Comparison of ENCODE assay signal across 8 cellular contexts in genomic region chr6:28349344-28349891, GRCh38. TPM values are rescaled to one million over a fixed set of nuclear protein-coding genes. Genes with fewer than 3 reads are reported as not detected.
A peak's percentile ranks its signal among the peaks of the same experiment; 100 is the strongest.
DNase-seq lines count a peak whose midpoint lies in the region; ATAC-seq, FAIRE-seq and TF ChIP-seq lines count a peak whose summit lies in the region.

No MANE protein-coding gene starts in this region.

- H3K27ac Mint-ChIP-seq in endodermal cell (peak overlapping the region; percentile 95), osteocyte (ENCODE audit: unreplicated experiment) (peak overlapping the region; percentile 89)

- H3K27me3 Mint-ChIP-seq in endodermal cell (ENCODE audit: insufficient read depth) (peaks cover 23% of the 10 kb centered on the region), osteocyte (ENCODE audit: unreplicated experiment) (peaks cover 35% of the 10 kb centered on the region)

- H3K36me3 Mint-ChIP-seq in endodermal cell (ENCODE audit: low read depth) (peaks cover 13% of the 10 kb centered on the region), osteocyte (ENCODE audit: unreplicated experiment) (no peaks in the 10 kb centered on the region)

- no peak for FAIRE-seq in GM12892 (lab: Jason Lieb, UNC)

- peak overlapping the region; percentile 98 for H3K4me3 ChIP-seq in endodermal cell (ENCODE audit: low read length)

- H3K4me3 Mint-ChIP-seq in endodermal cell, result peak overlapping the region; percentile 98
- H3K4me3 Mint-ChIP-seq in osteocyte (ENCODE audit: unreplicated experiment), result peak overlapping the region; percentile 95

- DNase-seq in endodermal cell (no peak), osteocyte (ENCODE audit: extremely low spot score, unreplicated experiment) (no peak), GM12892 (ENCODE audit: insufficient read length) (no peak), NCI-H345 treated with DMSO at 0.1 percent for 48 hours (lab: John Stamatoyannopoulos, UW; ENCODE audit: unreplicated experiment) (no peak)

- H3K9me3 Mint-ChIP-seq in endodermal cell (peaks cover 4% of the 10 kb centered on the region), osteocyte (ENCODE audit: unreplicated experiment) (no peaks in the 10 kb centered on the region)

- ATAC-seq in GM18867 (IDR thresholded peaks at IDR 0.05; ENCODE audit: unreplicated experiment) (peak; percentile 6), GM21717 (IDR thresholded peaks at IDR 0.05; ENCODE audit: unreplicated experiment) (no peak), HG03159 (IDR thresholded peaks at IDR 0.05; ENCODE audit: unreplicated experiment) (no peak)

- TF ChIP-seq POLR2A in GM12892 (IDR thresholded peaks at IDR 0.05; ENCODE audit: low read depth, low read length), result no peak

- H3K9ac ChIP-seq in endodermal cell (ENCODE audit: extremely low read depth, low read length, poor library complexity, severe bottlenecking), result peak overlapping the region; percentile 72

- peaks cover 15% of the 10 kb centered on the region for H3K27me3 ChIP-seq in endodermal cell (ENCODE audit: control insufficient read depth, insufficient read depth, low read length, poor library complexity, severe bottlenecking)

- H3K36me3 ChIP-seq in KOPT-K1 (ENCODE audit: insufficient read depth, low read length) (no peaks in the 10 kb centered on the region; the same call in 1 of the 2 replicates), endodermal cell (ENCODE audit: control insufficient read depth, insufficient read depth, low read length) (peaks cover 8% of the 10 kb centered on the region)

- no peaks in the 10 kb centered on the region for H3K9me3 ChIP-seq in KOPT-K1 (ENCODE audit: insufficient read depth, low read length, poor library complexity, severe bottlenecking)
- peaks cover 16% of the 10 kb centered on the region for H3K9me3 ChIP-seq in endodermal cell (ENCODE audit: control insufficient read depth, low read length)

- peak overlapping the region; percentile 76 for H3K27ac ChIP-seq in KOPT-K1 (ENCODE audit: low read depth, low read length, poor library complexity, severe bottlenecking)
- no peak overlapping the region for H3K27ac ChIP-seq in endodermal cell (ENCODE audit: low read depth, low read length)

- H3K4me1 Mint-ChIP-seq in endodermal cell, result peaks cover 17% of the 10 kb centered on the region
- peaks cover 28% of the 10 kb centered on the region for H3K4me1 Mint-ChIP-seq in osteocyte (ENCODE audit: unreplicated experiment)

- TF ChIP-seq CTCF in endodermal cell (conservative IDR thresholded peaks at IDR 0.05) (no peak), osteocyte (IDR thresholded peaks at IDR 0.05) (no peak)

- 1 to 2% methylated on average over 4 to 8 of the region's 9 CpGs for WGBS in endodermal cell (ENCODE audit: insufficient coverage in 1 of 2, insufficient read length in 1 of 2), 2 experiments

- H3K4me1 ChIP-seq in endodermal cell (ENCODE audit: control insufficient read depth, insufficient read depth, low read length), result no peaks in the 10 kb centered on the region

RNA-seq across cellular contexts. Expression of gene ZKSCAN3, which starts 0.3 kb away (rescaled TPM):
- 10 to 100 TPM; 10.1 to 11.4 TPM for total RNA-seq in endodermal cell
- polyA plus RNA-seq in endodermal cell (2013, experiment 1 of 2), result 8.2 TPM
- 6.0 TPM for polyA plus RNA-seq in endodermal cell (2013, experiment 2 of 2)
- 6.2 and 7.3 TPM in 2 replicates for total RNA-seq in osteocyte
- 3.2 TPM for polyA plus RNA-seq in GM12892 (2012; ENCODE audit: missing spikeins)

RNA-seq across cellular contexts. Expression of gene ZSCAN31, which starts 13.5 kb away (rescaled TPM):
- total RNA-seq in endodermal cell (1 to 10 TPM; 1.7 to 4.7 TPM), osteocyte (4.1 and 6.2 TPM in 2 replicates)
- 7.1 TPM for polyA plus RNA-seq in endodermal cell (2013, experiment 1 of 2)
- polyA plus RNA-seq in endodermal cell (2013, experiment 2 of 2), result 4.1 TPM
- 1.6 TPM for polyA plus RNA-seq in GM12892 (2012; ENCODE audit: missing spikeins)

RNA-seq across cellular contexts. Expression of gene ZSCAN12, which starts 50.1 kb away (rescaled TPM):
- 10 to 100 TPM; 10.5 to 12.8 TPM for total RNA-seq in endodermal cell
- polyA plus RNA-seq in endodermal cell (2013, experiment 1 of 2), result 11.0 TPM
- polyA plus RNA-seq in endodermal cell (2013, experiment 2 of 2), result 9.4 TPM
- 4.5 and 5.7 TPM in 2 replicates for total RNA-seq in osteocyte
- 5.4 TPM for polyA plus RNA-seq in GM12892 (2012; ENCODE audit: missing spikeins)
